8 cellular contexts compared by ENCODE assay signal in genomic region chr19:10695401-10696398, GRCh38. TPM values are rescaled to one million over a fixed set of nuclear protein-coding genes. Genes with fewer than 3 reads are reported as not detected.
A peak's percentile ranks its signal among the peaks of the same experiment; 100 is the strongest.
DNase-seq lines count a peak whose midpoint lies in the region; ATAC-seq and TF ChIP-seq lines count a peak whose summit lies in the region.

No MANE protein-coding gene starts in this region.

- H3K9me3 Mint-ChIP-seq in immature natural killer cell: no peaks in the 10 kb centered on the region

- TF ChIP-seq CTCF in cardiac fibroblast (IDR thresholded peaks at IDR 0.05; ENCODE audit: low read depth, low read length): no peak

- H3K27me3 Mint-ChIP-seq in immature natural killer cell (ENCODE audit: low read depth in 3 of 3): peaks cover 6 to 23% (median 6%) of the 10 kb centered on the region in 3 donors

- peaks cover 20 to 21% of the 10 kb centered on the region in 2 donors for H3K4me1 Mint-ChIP-seq in immature natural killer cell

- peak; percentile 89 for DNase-seq in GM04504 (ENCODE audit: low read depth)
- peak; percentile 90 for DNase-seq in NCI-H226
- peak; percentile 69 for DNase-seq in activated CD4-positive, CD25-positive, alpha-beta regulatory T cell treated with anti-CD3 and anti-CD28 coated beads, Interleukin-2, amount 50 U/mL, for 16 hours (ENCODE audit: low read depth, low spot score)
- peak; percentile 94 to 96 for DNase-seq in cardiac fibroblast (ENCODE audit: low read depth in 2 of 2)
- DNase-seq in immature natural killer cell: peak; percentile 80 to 83 (median 82)
- DNase-seq in stimulated activated CD4-positive, alpha-beta T cell treated with anti-CD3 and anti-CD28 coated beads, Interleukin-12 subunit alpha, Interleukin-12 subunit beta, amount 100 ng/mL, for 4 hours: peak; percentile 86
- no peak for DNase-seq in DMS114 treated with DMSO at 0.1 percent for 48 hours (lab: John Stamatoyannopoulos, UW; ENCODE audit: unreplicated experiment)

- H3K36me3 Mint-ChIP-seq in immature natural killer cell: peaks cover 0 to 1% (median 0%) of the 10 kb centered on the region in 3 donors

- H3K4me3 Mint-ChIP-seq in immature natural killer cell: peak overlapping the region; percentile 73 to 91 (median 87)

- H3K27ac Mint-ChIP-seq in immature natural killer cell: peak overlapping the region in 2 of 6 donors; percentile 9 to 70

- ATAC-seq in HG03097 (IDR thresholded peaks at IDR 0.05; ENCODE audit: low FRiP score, unreplicated experiment): peak; percentile 74

- H3K4me3 ChIP-seq in cardiac fibroblast (replicated peaks in 1 of 2; ENCODE audit: low read depth in 2 of 2, low read length in 2 of 2): peak overlapping the region; percentile 22 to 27

RNA-seq across cellular contexts. Expression of gene QTRT1, which starts 5.5 kb away (rescaled TPM):
- 10 to 100 TPM; 25.5 to 48.1 (median 33.7) TPM for polyA plus RNA-seq in immature natural killer cell

RNA-seq across cellular contexts. Expression of gene DNM2, which starts 22.2 kb away (rescaled TPM):
- 100 to 1,000 TPM in 1 of 3 donors, 10 to 100 TPM in 2; 62.9 to 170 (median 92.7) TPM for polyA plus RNA-seq in immature natural killer cell

RNA-seq across cellular contexts. Expression of gene ILF3, which starts 41.6 kb away (rescaled TPM):
- polyA plus RNA-seq in immature natural killer cell: 100 to 1,000 TPM in 1 of 3 donors, 10 to 100 TPM in 2; 33.7 to 107 (median 52.2) TPM
